In the genomic region with DNA sequence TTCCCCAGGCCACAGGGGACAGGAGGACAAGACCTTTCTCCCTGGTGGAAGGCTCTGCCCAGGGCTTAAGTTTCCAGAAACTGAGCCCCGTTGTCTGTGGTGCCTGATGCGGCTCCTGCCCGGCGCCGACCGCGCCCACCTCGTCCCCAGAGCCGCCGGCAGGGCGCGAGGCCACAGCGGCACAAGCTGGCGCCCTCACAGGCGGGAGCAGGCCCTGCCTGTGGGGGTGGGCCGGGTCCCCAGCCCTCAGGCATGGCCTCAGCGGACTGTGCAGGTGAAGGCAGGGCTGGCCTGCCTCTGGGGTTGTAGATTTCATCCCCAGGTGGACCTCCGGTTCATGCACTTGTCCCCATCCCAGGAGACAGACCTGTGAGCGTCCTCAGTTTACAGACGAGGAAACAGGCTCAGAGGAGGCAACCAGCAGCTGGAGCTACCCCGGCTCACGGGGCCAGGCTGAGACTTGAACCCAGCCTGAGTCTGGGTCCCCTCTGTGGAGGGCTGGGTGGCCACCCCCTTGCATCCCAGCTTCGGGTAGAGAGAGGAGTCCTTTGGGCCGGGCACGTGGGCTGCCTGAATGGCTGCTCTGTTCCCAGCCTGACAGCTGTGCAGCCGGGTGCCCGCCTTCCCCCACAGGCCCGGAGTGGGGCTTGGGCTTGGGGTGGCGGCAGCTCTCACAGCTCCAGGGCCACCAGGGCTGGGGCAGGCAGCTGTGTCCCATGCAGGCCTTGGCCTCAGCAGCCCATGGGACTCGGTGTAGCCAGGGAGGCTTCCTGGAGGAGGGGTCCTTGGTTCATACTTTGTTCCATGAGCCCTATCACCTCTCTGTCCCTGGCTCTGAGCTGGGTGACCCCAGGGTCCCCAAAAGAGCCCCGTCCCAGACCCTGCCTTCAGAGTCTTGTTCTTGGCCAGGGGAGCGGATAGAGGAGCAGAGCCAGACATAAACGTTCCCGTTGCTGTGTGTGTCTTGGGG, we compare ENCODE assay signal across 24 cellular contexts. TPM values are rescaled to one million over a fixed set of nuclear protein-coding genes. Genes with fewer than 3 reads are reported as not detected.
A peak's percentile ranks its signal among the peaks of the same experiment; 100 is the strongest.
DNase-seq lines count a peak whose midpoint lies in the region; ATAC-seq lines count a peak whose summit lies in the region.
"Had no signal": no experiment of that assay in that cellular context is flagged by ENCODE, and none has a peak within 500 bp of the region (broad histone marks: within the 10 kb centered on the region; RNA-seq: fewer than 3 reads in every experiment).

No MANE protein-coding gene starts in this region.

- POLR2A ChIA-PET in activated naive CD8-positive, alpha-beta T cell treated with anti-CD3 and anti-CD28 coated beads, Interleukin-2, amount 10 ng/mL, durations not matched to agents 7 days and 5 days (lab: Charles Lee): no interaction called here

- no peak overlapping the region for H3K4me3 Mint-ChIP-seq in activated naive CD8-positive, alpha-beta T cell treated with anti-CD3 and anti-CD28 coated beads, Interleukin-2, amount 10 ng/mL, durations not matched to agents 7 days and 5 days
- no peak overlapping the region for H3K4me3 Mint-ChIP-seq in activated naive CD8-positive, alpha-beta T cell treated with anti-CD3 and anti-CD28 coated beads for 36 hours
- H3K4me3 Mint-ChIP-seq: activated T-helper 1 cell treated with anti-CD3 and anti-CD28 coated beads, Interleukin-12 subunit alpha, Interleukin-12 subunit beta, Interleukin-2, Interleukin-4 antibody, amounts not matched to agents 30 ng/mL and 10 ng/mL and 1 ng/mL, durations not matched to agents 14 hours and 24 hours and 36 hours had no signal

- peak overlapping the region; percentile 95 for H3K27ac ChIP-seq in cingulate gyrus (ENCODE audit: low read depth, low read length)
- H3K27ac ChIP-seq: esophagus muscularis mucosa, lower lobe of right lung, vagina had no signal

- H3K4me1 Mint-ChIP-seq in activated naive CD8-positive, alpha-beta T cell treated with anti-CD3 and anti-CD28 coated beads, Interleukin-2, amount 10 ng/mL, durations not matched to agents 7 days and 5 days: no peaks in the 10 kb centered on the region
- H3K4me1 Mint-ChIP-seq in activated naive CD8-positive, alpha-beta T cell treated with anti-CD3 and anti-CD28 coated beads for 36 hours: no peaks in the 10 kb centered on the region

- H3K27me3 Mint-ChIP-seq in activated naive CD8-positive, alpha-beta T cell treated with anti-CD3 and anti-CD28 coated beads, Interleukin-2, amount 10 ng/mL, durations not matched to agents 7 days and 5 days: no peaks in the 10 kb centered on the region
- H3K27me3 Mint-ChIP-seq in activated naive CD8-positive, alpha-beta T cell treated with anti-CD3 and anti-CD28 coated beads for 36 hours: no peaks in the 10 kb centered on the region
- H3K27me3 Mint-ChIP-seq: progenitor cell of endocrine pancreas had no signal

- H3K9me3 Mint-ChIP-seq in activated naive CD8-positive, alpha-beta T cell treated with anti-CD3 and anti-CD28 coated beads, Interleukin-2, amount 10 ng/mL, durations not matched to agents 7 days and 5 days: no peaks in the 10 kb centered on the region
- no peaks in the 10 kb centered on the region for H3K9me3 Mint-ChIP-seq in activated naive CD8-positive, alpha-beta T cell treated with anti-CD3 and anti-CD28 coated beads for 36 hours
- H3K9me3 Mint-ChIP-seq: activated T-helper 1 cell treated with anti-CD3 and anti-CD28 coated beads, Interleukin-12 subunit alpha, Interleukin-12 subunit beta, Interleukin-2, Interleukin-4 antibody, amounts not matched to agents 30 ng/mL and 10 ng/mL and 1 ng/mL, durations not matched to agents 14 hours and 24 hours and 36 hours had no signal

- no peak for DNase-seq in activated naive CD8-positive, alpha-beta T cell treated with anti-CD3 and anti-CD28 coated beads, Interleukin-2, amount 10 ng/mL, durations not matched to agents 7 days and 5 days
- DNase-seq in activated naive CD8-positive, alpha-beta T cell treated with anti-CD3 and anti-CD28 coated beads for 36 hours: no peak
- DNase-seq in midbrain (lab: John Stamatoyannopoulos, UW) (peak; percentile 89), superior temporal gyrus (ENCODE audit: extremely low spot score) (peak; percentile 90), SW480 (ENCODE audit: low spot score) (no peak), AG20443 (ENCODE audit: low spot score) (no peak)
- DNase-seq: activated CD4-positive, CD25-positive, alpha-beta regulatory T cell; central memory CD4-positive, alpha-beta T cell; DMS 273 treated with DMSO at 0.1 percent for 48 hours; effector CD4-positive, alpha-beta T cell; glutamatergic neuron; HCEC 1CT; lower lobe of right lung; MM.1S; NCI-H2227 treated with DMSO at 0.1 percent for 48 hours; SK-N-SH; stimulated activated CD4-positive, alpha-beta T cell treated with anti-CD3 and anti-CD28 coated beads, Interleukin-4, amount 100 ng/mL, for 1 hour; T1000 had no signal

- peaks cover 2% of the 10 kb centered on the region for H3K36me3 Mint-ChIP-seq in activated naive CD8-positive, alpha-beta T cell treated with anti-CD3 and anti-CD28 coated beads, Interleukin-2, amount 10 ng/mL, durations not matched to agents 7 days and 5 days
- no peaks in the 10 kb centered on the region for H3K36me3 Mint-ChIP-seq in activated naive CD8-positive, alpha-beta T cell treated with anti-CD3 and anti-CD28 coated beads for 36 hours

- ATAC-seq in activated naive CD8-positive, alpha-beta T cell treated with anti-CD3 and anti-CD28 coated beads, Interleukin-2, amount 10 ng/mL, durations not matched to agents 7 days and 5 days (ENCODE audit: low read depth): no peak
- ATAC-seq in HG03159 (IDR thresholded peaks at IDR 0.05; ENCODE audit: unreplicated experiment): no peak
- ATAC-seq: lower lobe of right lung had no signal

- peak overlapping the region; percentile 32 for H3K27ac Mint-ChIP-seq in activated naive CD8-positive, alpha-beta T cell treated with anti-CD3 and anti-CD28 coated beads, Interleukin-2, amount 10 ng/mL, durations not matched to agents 7 days and 5 days
- H3K27ac Mint-ChIP-seq in activated naive CD8-positive, alpha-beta T cell treated with anti-CD3 and anti-CD28 coated beads for 36 hours: no peak overlapping the region
- H3K27ac Mint-ChIP-seq: activated T-helper 1 cell treated with anti-CD3 and anti-CD28 coated beads, Interleukin-12 subunit alpha, Interleukin-12 subunit beta, Interleukin-2, Interleukin-4 antibody, amounts not matched to agents 30 ng/mL and 10 ng/mL and 1 ng/mL, durations not matched to agents 14 hours and 24 hours and 36 hours; progenitor cell of endocrine pancreas had no signal

RNA-seq across cellular contexts. Expression of gene PIAS4, which starts 26.8 kb away (rescaled TPM):
- 10 to 100 TPM; 32.1 to 38.3 TPM for total RNA-seq in activated naive CD8-positive, alpha-beta T cell treated with anti-CD3 and anti-CD28 coated beads, Interleukin-2, amount 10 ng/mL, durations not matched to agents 7 days and 5 days
- 10 to 100 TPM; 24.0 to 26.3 TPM for total RNA-seq in activated naive CD8-positive, alpha-beta T cell treated with anti-CD3 and anti-CD28 coated beads for 36 hours

RNA-seq across cellular contexts. Expression of gene ZBTB7A, which starts 32.4 kb away (rescaled TPM):
- total RNA-seq in activated naive CD8-positive, alpha-beta T cell treated with anti-CD3 and anti-CD28 coated beads, Interleukin-2, amount 10 ng/mL, durations not matched to agents 7 days and 5 days: 10 to 100 TPM; 60.6 to 61.5 TPM
- 10 to 100 TPM; 34.9 to 35.9 TPM for total RNA-seq in activated naive CD8-positive, alpha-beta T cell treated with anti-CD3 and anti-CD28 coated beads for 36 hours

RNA-seq across cellular contexts. Expression of gene EEF2, which starts 49.1 kb away (rescaled TPM):
- 1,000 to 10,000 TPM; 1,510 to 1,513 TPM for total RNA-seq in activated naive CD8-positive, alpha-beta T cell treated with anti-CD3 and anti-CD28 coated beads, Interleukin-2, amount 10 ng/mL, durations not matched to agents 7 days and 5 days
- total RNA-seq in activated naive CD8-positive, alpha-beta T cell treated with anti-CD3 and anti-CD28 coated beads for 36 hours: 1,000 to 10,000 TPM; 3,340 to 3,392 TPM

Comparison
In these comparisons a context has a peak if more than half of its experiments do, and no peak if none do; other contexts are left out.
1. DNase-seq: peak in midbrain (single experiment) and superior temporal gyrus (single experiment); none in activated naive CD8-positive, alpha-beta T cell treated with anti-CD3 and anti-CD28 coated beads, Interleukin-2, amount 10 ng/mL, durations not matched to agents 7 days and 5 days (single experiment), activated naive CD8-positive, alpha-beta T cell treated with anti-CD3 and anti-CD28 coated beads for 36 hours (single experiment), SW480 (single experiment) and AG20443 (single experiment).